16 cellular contexts compared by ENCODE assay signal in the genomic region with DNA sequence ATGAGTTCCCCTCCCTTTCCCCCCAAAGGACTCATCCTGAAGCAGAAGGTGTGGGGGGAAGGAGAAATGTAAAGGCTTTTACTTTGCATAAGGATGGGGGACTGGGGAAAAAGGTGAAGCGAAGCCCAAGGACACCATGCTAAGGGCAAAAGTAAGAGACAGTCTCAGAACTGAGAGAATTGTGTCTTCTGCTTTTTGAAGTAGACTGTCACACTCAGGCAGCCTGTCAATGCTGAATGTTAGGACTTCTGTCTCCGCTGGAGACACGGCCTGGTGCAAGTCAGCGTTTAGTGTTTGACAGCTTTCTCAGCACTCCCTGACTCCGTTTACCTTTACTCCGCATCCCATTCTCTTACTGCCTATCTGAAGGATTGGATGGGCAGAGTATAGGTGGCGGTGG. TPM values are rescaled to one million over a fixed set of nuclear protein-coding genes. Genes with fewer than 3 reads are reported as not detected.
DNase-seq lines count a peak whose midpoint lies in the region; ATAC-seq, FAIRE-seq and TF ChIP-seq lines count a peak whose summit lies in the region.
"Had no signal": no experiment of that assay in that cellular context is flagged by ENCODE, and none has a peak within 500 bp of the region (broad histone marks: within the 10 kb centered on the region; RNA-seq: fewer than 3 reads in every experiment).

No MANE protein-coding gene starts in this region.

- TF ChIP-seq CTCF in IMR-90 (conservative IDR thresholded peaks at IDR 0.05; ENCODE audit: low read depth, low read length) (no peak), HepG2 (CRISPR knock-in tag; IDR thresholded peaks at IDR 0.05) (no peak), neural progenitor cell (IDR thresholded peaks at IDR 0.05) (no peak), kidney (IDR thresholded peaks at IDR 0.05; ENCODE audit: borderline replicate concordance, extremely low read depth, insufficient read depth) (no peak)

- H3K79me1 ChIP-seq in IMR-90 (ENCODE audit: low read depth in 1 of 2, low read length in 2 of 2) = peaks cover 41 to 74% of the 10 kb centered on the region in 2 experiments

- no peak overlapping the region for H3K23ac ChIP-seq in IMR-90 (ENCODE audit: low read depth, low read length)

- H3K4me3 ChIP-seq in IMR-90 (ENCODE audit: insufficient read depth, low read depth, low read length) (no peak overlapping the region), HepG2 (replicated peaks in 1 of 3; ENCODE audit: insufficient read depth in 1 of 3, low read depth in 2 of 3, low read length in 3 of 3) (no peak overlapping the region), neural progenitor cell (no peak overlapping the region), kidney (ENCODE audit: low read length in 2 of 2) (no peak overlapping the region)
- H3K4me3 ChIP-seq: BLaER1, HAP-1 had no signal

- H3K27ac ChIP-seq in IMR-90 (ENCODE audit: insufficient read depth, low read length) (peak overlapping the region; percentile 13; the same call in 1 of the 2 replicates), HepG2 (ENCODE audit: extremely low read length, insufficient read depth, low read length) (no peak overlapping the region), neural progenitor cell (no peak overlapping the region), kidney (ENCODE audit: low read depth in 2 of 2, low read length in 2 of 2) (no peak overlapping the region)
- H3K27ac ChIP-seq: BLaER1 had no signal

- TF ChIP-seq POLR2A in IMR-90 (IDR thresholded peaks at IDR 0.05; ENCODE audit: low read depth, low read length) = no peak
- peak in 1 of 2 experiments; percentile 37; a peak in 1 of 4 replicates for TF ChIP-seq POLR2A in HepG2 (IDR thresholded peaks at IDR 0.05; ENCODE audit: insufficient read depth in 1 of 2, low read depth in 2 of 2, low read length in 2 of 2)

- no peak for DNase-seq in activated naive CD8-positive, alpha-beta T cell treated with anti-CD3 and anti-CD28 coated beads, Interleukin-2, amount 10 ng/mL, durations not matched to agents 7 days and 5 days
- no peak for DNase-seq in activated naive CD8-positive, alpha-beta T cell treated with anti-CD3 and anti-CD28 coated beads for 36 hours
- DNase-seq in IMR-90 (no peak), HepG2 (ENCODE audit: low spot score) (no peak), DMS153 treated with DMSO at 0.1 percent for 48 hours (lab: John Stamatoyannopoulos, UW; ENCODE audit: unreplicated experiment) (no peak), neural progenitor cell (ENCODE audit: low spot score) (no peak), kidney (no peak)
- DNase-seq: 8988T; AML-193; CD4-positive, CD25-positive, alpha-beta regulatory T cell; HFFc6; KBM-7 had no signal

- BruUV-seq in IMR-90 (replicated peaks; lab: Mats Ljungman, UMichigan) (no TSS peak), HepG2 (replicated peaks; lab: Mats Ljungman, UMichigan) (no TSS peak)

- H3K9me3 Mint-ChIP-seq in activated naive CD8-positive, alpha-beta T cell treated with anti-CD3 and anti-CD28 coated beads, Interleukin-2, amount 10 ng/mL, durations not matched to agents 7 days and 5 days = no peaks in the 10 kb centered on the region
- H3K9me3 Mint-ChIP-seq in activated naive CD8-positive, alpha-beta T cell treated with anti-CD3 and anti-CD28 coated beads for 36 hours = no peaks in the 10 kb centered on the region
- no peaks in the 10 kb centered on the region for H3K9me3 Mint-ChIP-seq in neural progenitor cell
- H3K9me3 Mint-ChIP-seq: CD4-positive, CD25-positive, alpha-beta regulatory T cell; HFFc6 had no signal

- intact Hi-C loops in IMR-90 (cut with micrococcal nuclease) (loop anchor here (10.0 kb wide), 1 partner anchor 1258 kb away; a partner anchor contains a TSS), HepG2 (cut with micrococcal nuclease; ENCODE audit: unreplicated experiment) (no loop called here), kidney (cut with DNase I) (no loop called here)

- peak overlapping the region; percentile 6 for H3K27ac Mint-ChIP-seq in activated naive CD8-positive, alpha-beta T cell treated with anti-CD3 and anti-CD28 coated beads, Interleukin-2, amount 10 ng/mL, durations not matched to agents 7 days and 5 days
- no peak overlapping the region for H3K27ac Mint-ChIP-seq in activated naive CD8-positive, alpha-beta T cell treated with anti-CD3 and anti-CD28 coated beads for 36 hours
- no peak overlapping the region for H3K27ac Mint-ChIP-seq in neural progenitor cell
- H3K27ac Mint-ChIP-seq: CD4-positive, CD25-positive, alpha-beta regulatory T cell; HFFc6 had no signal

- H4K20me1 ChIP-seq in IMR-90 (ENCODE audit: insufficient read depth, low read length) (peaks cover 29% of the 10 kb centered on the region; the same call in 1 of the 2 replicates), HepG2 (ENCODE audit: insufficient read depth, low read length) (no peaks in the 10 kb centered on the region), neural progenitor cell (ENCODE audit: low read depth) (peaks cover 63% of the 10 kb centered on the region)

- H3K27me3 ChIP-seq in IMR-90 (ENCODE audit: control insufficient read depth, insufficient read depth, low read length) (no peaks in the 10 kb centered on the region), HepG2 (ENCODE audit: control insufficient read depth in 1 of 2, insufficient read depth in 2 of 2, low read length in 2 of 2) (no peaks in the 10 kb centered on the region), neural progenitor cell (no peaks in the 10 kb centered on the region)
- H3K27me3 ChIP-seq: BLaER1 had no signal

- H3K36me3 ChIP-seq in IMR-90 (ENCODE audit: control insufficient read depth, insufficient read depth, low read length) (peaks cover 73% of the 10 kb centered on the region), HepG2 (replicated peaks in 1 of 2; ENCODE audit: control insufficient read depth in 1 of 2, insufficient read depth in 2 of 2, low read length in 2 of 2) (peaks cover 32 to 88% of the 10 kb centered on the region in 2 experiments), neural progenitor cell (peaks cover 51% of the 10 kb centered on the region), kidney (ENCODE audit: control insufficient read depth in 1 of 2, insufficient read depth in 2 of 2, low read length in 2 of 2) (peaks cover 63 to 83% of the 10 kb centered on the region in 2 donors)

- H3K4me1 Mint-ChIP-seq in activated naive CD8-positive, alpha-beta T cell treated with anti-CD3 and anti-CD28 coated beads, Interleukin-2, amount 10 ng/mL, durations not matched to agents 7 days and 5 days = peaks cover 12% of the 10 kb centered on the region
- H3K4me1 Mint-ChIP-seq in activated naive CD8-positive, alpha-beta T cell treated with anti-CD3 and anti-CD28 coated beads for 36 hours = peaks cover 13% of the 10 kb centered on the region
- H3K4me1 Mint-ChIP-seq in neural progenitor cell = peaks cover 23% of the 10 kb centered on the region

- no peak overlapping the region for H4K8ac ChIP-seq in IMR-90 (ENCODE audit: low read depth in 2 of 2, low read length in 2 of 2)

- no peak overlapping the region for H4K5ac ChIP-seq in IMR-90 (ENCODE audit: low read depth, low read length)

- FAIRE-seq in HepG2 (lab: Jason Lieb, UNC) = no peak
- no peak for FAIRE-seq in kidney (lab: Jason Lieb, UNC)
- FAIRE-seq: H1, HTR-8/SVneo had no signal

- no peak overlapping the region for H2BK20ac ChIP-seq in IMR-90 (ENCODE audit: low read depth, low read length)

- no peak overlapping the region for H2AFZ ChIP-seq in IMR-90 (replicated peaks; ENCODE audit: low read length, poor library complexity)
- no peak overlapping the region for H2AFZ ChIP-seq in HepG2 (ENCODE audit: low read length)
- H2AFZ ChIP-seq in neural progenitor cell (replicated peaks) = no peak overlapping the region

- H3K9me1 ChIP-seq in IMR-90 (ENCODE audit: insufficient read depth, low read length) = no peaks in the 10 kb centered on the region

- no peak overlapping the region for H3K56ac ChIP-seq in IMR-90 (ENCODE audit: extremely low read depth, insufficient read depth, low read length)

- H2BK15ac ChIP-seq in IMR-90 (ENCODE audit: low read depth, low read length) = no peak overlapping the region

- no peaks in the 10 kb centered on the region for H3K27me3 Mint-ChIP-seq in activated naive CD8-positive, alpha-beta T cell treated with anti-CD3 and anti-CD28 coated beads, Interleukin-2, amount 10 ng/mL, durations not matched to agents 7 days and 5 days
- no peaks in the 10 kb centered on the region for H3K27me3 Mint-ChIP-seq in activated naive CD8-positive, alpha-beta T cell treated with anti-CD3 and anti-CD28 coated beads for 36 hours
- H3K27me3 Mint-ChIP-seq in neural progenitor cell (ENCODE audit: insufficient read depth, low read depth) = no peaks in the 10 kb centered on the region
- H3K27me3 Mint-ChIP-seq: CD4-positive, CD25-positive, alpha-beta regulatory T cell had no signal

- TF ChIP-seq EP300 in HepG2 (IDR thresholded peaks at IDR 0.05; ENCODE audit: low read depth in 2 of 2, low read length in 2 of 2) = no peak
- no peak for TF ChIP-seq EP300 in HepG2 (CRISPR knock-in tag; IDR thresholded peaks at IDR 0.05; ENCODE audit: borderline replicate concordance)

- no peak overlapping the region for H2AK9ac ChIP-seq in IMR-90 (replicated peaks; ENCODE audit: low read depth, low read length, poor library complexity)

- no peak overlapping the region for H3K4ac ChIP-seq in IMR-90 (ENCODE audit: low read depth, low read length)

- 100% methylated on average over 1 of the region's 7 CpGs; no CpG with 5 or more reads in 1 of the 2 experiments for WGBS in IMR-90 (ENCODE audit: extremely low coverage in 2 of 2, insufficient read length in 1 of 2), 2 experiments
- WGBS in HepG2 (ENCODE audit: low lambda C conversion rate) = 96% methylated on average over 7 of the region's 7 CpGs

- TF ChIP-seq RAD21 in IMR-90 (IDR thresholded peaks at IDR 0.05; ENCODE audit: low read length) (no peak), HepG2 (CRISPR knock-in tag; IDR thresholded peaks at IDR 0.05) (no peak)

- peaks cover 32% of the 10 kb centered on the region for H3F3A ChIP-seq in neural progenitor cell (ENCODE audit: low read depth)

- H2BK120ac ChIP-seq in IMR-90 (ENCODE audit: low read depth, low read length) = no peak overlapping the region

- H3K9me3 ChIP-seq in IMR-90 (ENCODE audit: control insufficient read depth, insufficient read depth, low read length) = no peaks in the 10 kb centered on the region
- no peaks in the 10 kb centered on the region for H3K9me3 ChIP-seq in HepG2 (ENCODE audit: low read length)
- H3K9me3 ChIP-seq in neural progenitor cell (ENCODE audit: low read depth) = no peaks in the 10 kb centered on the region
- H3K9me3 ChIP-seq in kidney (ENCODE audit: control insufficient read depth in 1 of 2, low read length in 2 of 2) = no peaks in the 10 kb centered on the region
- H3K9me3 ChIP-seq: BLaER1, HAP-1 had no signal

- no peak overlapping the region for H3K14ac ChIP-seq in IMR-90 (replicated peaks; ENCODE audit: low read depth, low read length)

- H3K18ac ChIP-seq in IMR-90 (ENCODE audit: low read depth, low read length) = no peak overlapping the region

- no peaks in the 10 kb centered on the region for H3K4me1 ChIP-seq in IMR-90 (ENCODE audit: control insufficient read depth, insufficient read depth, low read length)
- no peaks in the 10 kb centered on the region for H3K4me1 ChIP-seq in HepG2 (ENCODE audit: insufficient read depth, low read length)
- H3K4me1 ChIP-seq in neural progenitor cell = peaks cover 22% of the 10 kb centered on the region
- H3K4me1 ChIP-seq in kidney (ENCODE audit: control insufficient read depth in 1 of 2, insufficient read depth in 1 of 2, low read depth in 1 of 2, low read length in 2 of 2) = no peaks in the 10 kb centered on the region

- no peak overlapping the region for H2AK5ac ChIP-seq in IMR-90 (ENCODE audit: low read depth, low read length)

- CTCF ChIA-PET in IMR-90 (lab: Yijun Ruan, JAX) = interaction anchor here (1.1 kb wide), 1 partner anchor 18 kb away, joined by 7 read pairs; no protein-coding TSS in a partner anchor
- CTCF ChIA-PET in HepG2 (lab: Yijun Ruan, JAX; ENCODE audit: low intra/inter-chr PET ratio, low total read pairs) = no interaction called here

- H3K36me3 Mint-ChIP-seq in activated naive CD8-positive, alpha-beta T cell treated with anti-CD3 and anti-CD28 coated beads, Interleukin-2, amount 10 ng/mL, durations not matched to agents 7 days and 5 days = peaks cover 48% of the 10 kb centered on the region
- peaks cover 30% of the 10 kb centered on the region for H3K36me3 Mint-ChIP-seq in activated naive CD8-positive, alpha-beta T cell treated with anti-CD3 and anti-CD28 coated beads for 36 hours
- peaks cover 62% of the 10 kb centered on the region for H3K36me3 Mint-ChIP-seq in neural progenitor cell

- dilution Hi-C loops in IMR-90 (cut with HindIII; ENCODE audit: low sequenced_read_pairs, unreplicated experiment) = no loop called here

- H3K79me2 ChIP-seq in HepG2 (ENCODE audit: insufficient read depth, low read length) = no peaks in the 10 kb centered on the region
- no peaks in the 10 kb centered on the region for H3K79me2 ChIP-seq in neural progenitor cell (ENCODE audit: low read depth)

- H3K4me3 Mint-ChIP-seq in activated naive CD8-positive, alpha-beta T cell treated with anti-CD3 and anti-CD28 coated beads, Interleukin-2, amount 10 ng/mL, durations not matched to agents 7 days and 5 days = no peak overlapping the region
- H3K4me3 Mint-ChIP-seq in activated naive CD8-positive, alpha-beta T cell treated with anti-CD3 and anti-CD28 coated beads for 36 hours = no peak overlapping the region
- H3K4me3 Mint-ChIP-seq in neural progenitor cell = no peak overlapping the region
- H3K4me3 Mint-ChIP-seq: CD4-positive, CD25-positive, alpha-beta regulatory T cell; HFFc6 had no signal

- H3K4me2 ChIP-seq in IMR-90 (ENCODE audit: low read depth, low read length) (no peak overlapping the region), HepG2 (ENCODE audit: low read depth, low read length) (no peak overlapping the region), neural progenitor cell (no peak overlapping the region)
- H3K4me2 ChIP-seq: BLaER1 had no signal

- in situ Hi-C loops in IMR-90 (cut with MboI; ENCODE audit: low sequenced_read_pairs) = no loop called here
- in situ Hi-C loops in HepG2 (cut with HindIII; ENCODE audit: extremely low pct_ligation_motif_present, low pct_unique_long_range_greater_than_20kb) = no loop called here

- POLR2A ChIA-PET in activated naive CD8-positive, alpha-beta T cell treated with anti-CD3 and anti-CD28 coated beads, Interleukin-2, amount 10 ng/mL, durations not matched to agents 7 days and 5 days (lab: Charles Lee) = no interaction called here
- POLR2A ChIA-PET in IMR-90 (lab: Charles Lee; ENCODE audit: unreplicated experiment) (no interaction called here), HepG2 (lab: Yijun Ruan, JAX) (interaction anchor here (1.7 kb wide), 1 partner anchor 17 kb away, joined by 4 read pairs; no protein-coding TSS in a partner anchor)

- H3K9ac ChIP-seq in IMR-90 (ENCODE audit: low read depth, low read length) = no peak overlapping the region
- no peak overlapping the region for H3K9ac ChIP-seq in HepG2 (ENCODE audit: insufficient read depth, low read depth, low read length)
- H3K9ac ChIP-seq in neural progenitor cell = no peak overlapping the region
- no peak overlapping the region for H3K9ac ChIP-seq in kidney (ENCODE audit: low read length in 2 of 2)
- H3K9ac ChIP-seq: BLaER1 had no signal

- H2BK5ac ChIP-seq in IMR-90 (ENCODE audit: low read depth, low read length, poor library complexity, severe bottlenecking) = no peak overlapping the region

- no peak overlapping the region for H4K91ac ChIP-seq in IMR-90 (ENCODE audit: insufficient read depth, low read depth, low read length)

- no peak for ATAC-seq in activated naive CD8-positive, alpha-beta T cell treated with anti-CD3 and anti-CD28 coated beads, Interleukin-2, amount 10 ng/mL, durations not matched to agents 7 days and 5 days (ENCODE audit: low read depth)
- ATAC-seq in IMR-90 (ENCODE audit: low read depth) = no peak
- ATAC-seq in HepG2 = no peak

RNA-seq across cellular contexts. Expression of a gene that starts 13.8 kb away (rescaled TPM):
- 100 to 1,000 TPM; 256 to 257 TPM for total RNA-seq in activated naive CD8-positive, alpha-beta T cell treated with anti-CD3 and anti-CD28 coated beads, Interleukin-2, amount 10 ng/mL, durations not matched to agents 7 days and 5 days
- 100 to 1,000 TPM in 1 of 2 experiments, 10 to 100 TPM in 1; 99.8 to 102 TPM for total RNA-seq in activated naive CD8-positive, alpha-beta T cell treated with anti-CD3 and anti-CD28 coated beads for 36 hours
- total RNA-seq in IMR-90 (2012; rRNA removed) = 121 and 122 TPM in 2 replicates
- 143 and 155 TPM in 2 replicates for polyA plus RNA-seq in IMR-90 (2012; rRNA removed)
- 28.3 and 37.6 TPM in 2 replicates for polyA plus RNA-seq in IMR-90 (2012; cell fraction: cytosol; rRNA removed)
- polyA plus RNA-seq in IMR-90 (2012; cell fraction: nucleus; rRNA removed; ENCODE audit: low replicate concordance) = 374 and 1,169 TPM in 2 replicates
- 65.0 and 106 TPM in 2 replicates for total RNA-seq in HepG2 (2016; rRNA removed; fragmentation: Illumina TruSeq; extraction: Trizol)
- 28.2 and 29.4 TPM in 2 replicates for total RNA-seq in HepG2 (2016; cell fraction: cytosol; rRNA removed; fragmentation: Illumina TruSeq; extraction: Trizol; ENCODE audit: low read depth)
- 57.8 and 102 TPM in 2 replicates for total RNA-seq in HepG2 (2016; cell fraction: insoluble cytoplasmic fraction; rRNA removed; fragmentation: Illumina TruSeq; extraction: Trizol)
- total RNA-seq in HepG2 (2016; cell fraction: membrane; rRNA removed; fragmentation: Illumina TruSeq; extraction: Trizol) = 21.6 and 27.7 TPM in 2 replicates
- total RNA-seq in HepG2 (2016; cell fraction: nucleus; rRNA removed; fragmentation: Illumina TruSeq; extraction: Trizol) = 176 and 216 TPM in 2 replicates
- 204 and 254 TPM in 2 replicates for polyA plus RNA-seq in HepG2 (2011; rRNA removed)
- 65.2 and 69.9 TPM in 2 replicates for polyA plus RNA-seq in HepG2 (2011; cell fraction: cytosol; rRNA removed)
- polyA plus RNA-seq in HepG2 (2011; cell fraction: nucleus; rRNA removed) = 615 and 653 TPM in 2 replicates
- polyA plus RNA-seq in HepG2 (2012) = 78.9 and 117 TPM in 2 replicates
- 2.8 and 3.1 TPM in 2 replicates for polyA plus RNA-seq in HepG2 (2016; cell fraction: cytosol; fragmentation: Illumina TruSeq; extraction: Trizol; ENCODE audit: low read depth)
- polyA plus RNA-seq in HepG2 (2016; cell fraction: insoluble cytoplasmic fraction; fragmentation: Illumina TruSeq; extraction: Trizol; ENCODE audit: low read depth) = 44.4 and 46.1 TPM in 2 replicates
- polyA plus RNA-seq in HepG2 (2016; cell fraction: membrane; fragmentation: Illumina TruSeq; extraction: Trizol; ENCODE audit: low read depth) = 4.0 and 7.3 TPM in 2 replicates
- 371 and 412 TPM in 2 replicates for polyA plus RNA-seq in HepG2 (2016; cell fraction: nucleus; fragmentation: Illumina TruSeq; extraction: Trizol; ENCODE audit: insufficient read depth, low read depth)
- polyA minus RNA-seq in HepG2 (2011; rRNA and poly(A)+ RNA removed; ENCODE audit: low replicate concordance) = 201 and 212 TPM in 2 replicates
- polyA minus RNA-seq in HepG2 (2011; cell fraction: cytosol; rRNA and poly(A)+ RNA removed) = 50.6 and 64.3 TPM in 2 replicates
- 340 and 438 TPM in 2 replicates for polyA minus RNA-seq in HepG2 (2011; cell fraction: nucleus; rRNA and poly(A)+ RNA removed)
- total RNA-seq in neural progenitor cell (ENCODE audit: low replicate concordance) = 282 and 372 TPM in 2 replicates
- 149 TPM for total RNA-seq in kidney
- polyA plus RNA-seq in kidney (ENCODE audit: insufficient read depth, low read depth, low replicate concordance) = 51.0 TPM

RNA-seq across cellular contexts. Expression of a gene that starts 52.6 kb away (rescaled TPM):
- total RNA-seq in activated naive CD8-positive, alpha-beta T cell treated with anti-CD3 and anti-CD28 coated beads, Interleukin-2, amount 10 ng/mL, durations not matched to agents 7 days and 5 days = under 1 TPM in 1 of 2 experiments, not detected in 1; 0.09 TPM
- total RNA-seq in activated naive CD8-positive, alpha-beta T cell treated with anti-CD3 and anti-CD28 coated beads for 36 hours = under 1 TPM; 0.10 to 0.28 TPM
- total RNA-seq in IMR-90 (2012; rRNA removed) (7.3 and 9.2 TPM in 2 replicates), HepG2 (2016; rRNA removed; fragmentation: Illumina TruSeq; extraction: Trizol) (3.6 and 7.6 TPM in 2 replicates), neural progenitor cell (ENCODE audit: low replicate concordance) (14.5 and 42.5 TPM in 2 replicates), kidney (39.9 TPM)
- polyA plus RNA-seq in IMR-90 (2012; rRNA removed) (23.3 and 26.7 TPM in 2 replicates), HepG2 (2011; rRNA removed) (14.8 and 17.2 TPM in 2 replicates), kidney (ENCODE audit: insufficient read depth, low read depth, low replicate concordance) (36.7 TPM)
- polyA plus RNA-seq in IMR-90 (2012; cell fraction: cytosol; rRNA removed) = 18.0 and 30.3 TPM in 2 replicates
- polyA plus RNA-seq in IMR-90 (2012; cell fraction: nucleus; rRNA removed; ENCODE audit: low replicate concordance) = 18.6 and 46.8 TPM in 2 replicates
- total RNA-seq in HepG2 (2016; cell fraction: cytosol; rRNA removed; fragmentation: Illumina TruSeq; extraction: Trizol; ENCODE audit: low read depth) = 1.5 and 1.7 TPM in 2 replicates
- 3.6 and 8.8 TPM in 2 replicates for total RNA-seq in HepG2 (2016; cell fraction: insoluble cytoplasmic fraction; rRNA removed; fragmentation: Illumina TruSeq; extraction: Trizol)
- total RNA-seq in HepG2 (2016; cell fraction: membrane; rRNA removed; fragmentation: Illumina TruSeq; extraction: Trizol) = 4.9 and 5.4 TPM in 2 replicates
- 8.8 and 9.1 TPM in 2 replicates for total RNA-seq in HepG2 (2016; cell fraction: nucleus; rRNA removed; fragmentation: Illumina TruSeq; extraction: Trizol)
- polyA plus RNA-seq in HepG2 (2011; cell fraction: cytosol; rRNA removed) = 13.5 and 13.7 TPM in 2 replicates
- polyA plus RNA-seq in HepG2 (2011; cell fraction: nucleus; rRNA removed) = 22.1 and 33.2 TPM in 2 replicates
- 9.5 and 12.9 TPM in 2 replicates for polyA plus RNA-seq in HepG2 (2012)
- polyA plus RNA-seq in HepG2 (2016; cell fraction: cytosol; fragmentation: Illumina TruSeq; extraction: Trizol; ENCODE audit: low read depth) = 2.0 and 2.5 TPM in 2 replicates
- 6.6 and 7.1 TPM in 2 replicates for polyA plus RNA-seq in HepG2 (2016; cell fraction: insoluble cytoplasmic fraction; fragmentation: Illumina TruSeq; extraction: Trizol; ENCODE audit: low read depth)
- 5.8 and 6.2 TPM in 2 replicates for polyA plus RNA-seq in HepG2 (2016; cell fraction: membrane; fragmentation: Illumina TruSeq; extraction: Trizol; ENCODE audit: low read depth)
- polyA plus RNA-seq in HepG2 (2016; cell fraction: nucleus; fragmentation: Illumina TruSeq; extraction: Trizol; ENCODE audit: insufficient read depth, low read depth) = 22.2 and 24.9 TPM in 2 replicates
- 63.3 and 65.7 TPM in 2 replicates for polyA minus RNA-seq in HepG2 (2011; rRNA and poly(A)+ RNA removed; ENCODE audit: low replicate concordance)
- 14.4 and 15.7 TPM in 2 replicates for polyA minus RNA-seq in HepG2 (2011; cell fraction: cytosol; rRNA and poly(A)+ RNA removed)
- 7.2 and 9.3 TPM in 2 replicates for polyA minus RNA-seq in HepG2 (2011; cell fraction: nucleus; rRNA and poly(A)+ RNA removed)
- polyA plus RNA-seq: CD4-positive, CD25-positive, alpha-beta regulatory T cell had no signal
